9 cellular contexts compared by ENCODE assay signal in the genomic region with DNA sequence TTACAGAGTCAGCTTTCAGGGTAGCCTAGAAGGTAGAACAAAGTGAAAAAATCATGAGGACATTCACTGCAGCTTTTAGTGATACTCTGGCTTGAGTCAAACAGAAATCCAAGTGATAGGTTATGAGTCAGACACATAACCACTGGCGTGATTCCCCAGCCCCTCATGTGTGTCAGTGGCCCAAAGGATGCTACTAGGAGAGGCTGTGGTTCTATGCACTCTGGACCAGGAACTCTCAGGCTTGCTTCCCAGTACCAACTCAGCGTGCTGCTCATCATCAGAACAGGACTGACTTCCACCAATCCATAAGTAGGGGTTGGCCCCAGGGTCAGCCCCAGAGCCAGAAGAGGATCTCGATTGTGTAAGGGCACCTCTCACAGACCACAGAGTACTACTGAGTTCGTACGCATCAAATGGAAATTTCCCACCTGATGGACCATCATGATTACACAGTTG.
DNase-seq lines count a peak whose midpoint lies in the region; ATAC-seq and TF ChIP-seq lines count a peak whose summit lies in the region.
"Had no signal": no experiment of that assay in that cellular context is flagged by ENCODE, and none has a peak within 500 bp of the region (broad histone marks: within the 10 kb centered on the region; RNA-seq: fewer than 3 reads in every experiment).

No MANE protein-coding gene starts in this region.

- DNase-seq in EL (peak; percentile 32), SIG-M5 (lab: John Stamatoyannopoulos, UW) (no peak), AG08396 (ENCODE audit: low spot score) (no peak), COLO829 (ENCODE audit: low spot score) (no peak), PC-9 (no peak)
- peak; percentile 56 for DNase-seq in activated naive CD8-positive, alpha-beta T cell treated with anti-CD3 and anti-CD28 coated beads, Interleukin-2, amount 50 U/mL, for 24 hours

- H3K27me3 ChIP-seq in PC-9 (ENCODE audit: insufficient read depth, low read depth) = peaks cover 13% of the 10 kb centered on the region; the same call in 1 of the 2 replicates

- H3K27me3 Mint-ChIP-seq in activated naive CD8-positive, alpha-beta T cell treated with anti-CD3 and anti-CD28 coated beads, Interleukin-2, amount 50 U/mL, for 24 hours = peaks cover 9% of the 10 kb centered on the region

- H3F3A ChIP-seq in PC-9 (ENCODE audit: insufficient read depth, low read depth) = no peaks in the 10 kb centered on the region

- intact Hi-C loops in PC-9 (cut with micrococcal nuclease; ENCODE audit: unreplicated experiment) = no loop called here

- H3K9me3 Mint-ChIP-seq in activated naive CD8-positive, alpha-beta T cell treated with anti-CD3 and anti-CD28 coated beads, Interleukin-2, amount 50 U/mL, for 24 hours = no peaks in the 10 kb centered on the region
- H3K9me3 Mint-ChIP-seq: CD4-positive, CD25-positive, alpha-beta regulatory T cell had no signal

- POLR2A ChIA-PET in PC-9 (lab: Charles Lee; ENCODE audit: unreplicated experiment) = no interaction called here

- peaks cover 22% of the 10 kb centered on the region for H3K4me1 Mint-ChIP-seq in activated naive CD8-positive, alpha-beta T cell treated with anti-CD3 and anti-CD28 coated beads, Interleukin-2, amount 50 U/mL, for 24 hours
- H3K4me1 Mint-ChIP-seq: CD4-positive, CD25-positive, alpha-beta regulatory T cell had no signal

- H3K36me3 ChIP-seq in PC-9 (ENCODE audit: low read depth) = no peaks in the 10 kb centered on the region

- H2AFZ ChIP-seq in PC-9 = no peak overlapping the region

- no peaks in the 10 kb centered on the region for H3K9me2 ChIP-seq in PC-9 (ENCODE audit: insufficient read depth)

- H3K9me3 ChIP-seq in PC-9 (ENCODE audit: insufficient read depth, low read depth) = no peaks in the 10 kb centered on the region

- H3K4me3 ChIP-seq in PC-9 = no peak overlapping the region

- peak overlapping the region; percentile 36 for H3K4me3 Mint-ChIP-seq in activated naive CD8-positive, alpha-beta T cell treated with anti-CD3 and anti-CD28 coated beads, Interleukin-2, amount 50 U/mL, for 24 hours
- H3K4me3 Mint-ChIP-seq: CD4-positive, CD25-positive, alpha-beta regulatory T cell had no signal

- no peaks in the 10 kb centered on the region for H3K4me1 ChIP-seq in PC-9 (replicated peaks; ENCODE audit: insufficient read depth)

- CTCF ChIA-PET in PC-9 (lab: Charles Lee) = no interaction called here

- H3K27ac Mint-ChIP-seq in activated naive CD8-positive, alpha-beta T cell treated with anti-CD3 and anti-CD28 coated beads, Interleukin-2, amount 50 U/mL, for 24 hours = peak overlapping the region; percentile 86
- H3K27ac Mint-ChIP-seq: CD4-positive, CD25-positive, alpha-beta regulatory T cell had no signal

- ATAC-seq in GM19395 (IDR thresholded peaks at IDR 0.05; ENCODE audit: unreplicated experiment) = peak; percentile 84
- peak; percentile 61 for ATAC-seq in HG03159 (IDR thresholded peaks at IDR 0.05; ENCODE audit: unreplicated experiment)
- ATAC-seq in activated naive CD8-positive, alpha-beta T cell treated with anti-CD3 and anti-CD28 coated beads, Interleukin-2, amount 50 U/mL, for 24 hours = peak; percentile 94

- H4K20me1 ChIP-seq in PC-9 (ENCODE audit: insufficient read depth) = no peaks in the 10 kb centered on the region

- no peaks in the 10 kb centered on the region for H3K36me3 Mint-ChIP-seq in activated naive CD8-positive, alpha-beta T cell treated with anti-CD3 and anti-CD28 coated beads, Interleukin-2, amount 50 U/mL, for 24 hours (ENCODE audit: low read depth)
- H3K36me3 Mint-ChIP-seq: CD4-positive, CD25-positive, alpha-beta regulatory T cell had no signal

- no peak overlapping the region for H3K27ac ChIP-seq in PC-9

- BruUV-seq in PC-9 (replicated peaks; lab: Mats Ljungman, UMichigan) = no TSS peak

- no peak overlapping the region for H3K4me2 ChIP-seq in PC-9

- no peak for TF ChIP-seq CTCF in PC-9 (conservative IDR thresholded peaks at IDR 0.05)

- no peaks in the 10 kb centered on the region for H3K79me2 ChIP-seq in PC-9 (ENCODE audit: low read depth)

Comparison
In these comparisons a context has a peak if more than half of its experiments do, and no peak if none do; other contexts are left out.
1. DNase-seq: peak in EL (single experiment) and activated naive CD8-positive, alpha-beta T cell treated with anti-CD3 and anti-CD28 coated beads, Interleukin-2, amount 50 U/mL, for 24 hours (single experiment); none in SIG-M5 (single experiment), AG08396 (single experiment), COLO829 (single experiment) and PC-9 (0 of 2).
2. Peak in every context shown above with its lines, with median percentiles within 50 percentile points of each other: ATAC-seq.